Comparison of ENCODE assay signal across 1 cellular context in the genomic region with DNA sequence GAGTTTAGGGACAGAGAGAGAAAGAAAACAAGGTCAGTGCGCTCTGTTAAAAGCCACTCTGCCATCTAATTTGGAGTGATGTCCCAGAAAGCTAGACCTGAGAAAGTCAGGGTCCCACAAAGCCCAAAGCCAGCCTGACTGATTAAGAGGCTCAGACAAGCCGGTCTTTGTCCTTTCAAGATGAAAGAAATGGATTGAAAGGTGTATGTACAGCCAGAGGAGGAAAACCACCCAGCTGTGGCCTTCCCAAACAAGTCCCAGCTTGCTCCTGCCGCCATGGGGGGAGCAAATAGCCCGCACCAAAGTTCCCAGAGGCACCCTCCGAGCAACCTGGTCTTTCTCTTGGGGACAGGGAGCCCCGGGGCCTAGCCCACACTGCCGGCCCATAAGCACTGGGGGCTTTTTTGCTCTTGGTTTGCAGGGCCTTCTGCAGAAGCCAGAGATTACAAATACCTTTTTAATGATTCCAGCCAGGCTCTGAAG.
A peak's percentile ranks its signal among the peaks of the same experiment; 100 is the strongest.
TF ChIP-seq lines count a peak whose summit lies in the region.

No MANE protein-coding gene starts in this region.

TF ChIP-seq in HepG2, 621 proteins besides CTCF, POLR2A, EP300 and RAD21 (continued from another document):
- TF ChIP-seq, protein P1, sequence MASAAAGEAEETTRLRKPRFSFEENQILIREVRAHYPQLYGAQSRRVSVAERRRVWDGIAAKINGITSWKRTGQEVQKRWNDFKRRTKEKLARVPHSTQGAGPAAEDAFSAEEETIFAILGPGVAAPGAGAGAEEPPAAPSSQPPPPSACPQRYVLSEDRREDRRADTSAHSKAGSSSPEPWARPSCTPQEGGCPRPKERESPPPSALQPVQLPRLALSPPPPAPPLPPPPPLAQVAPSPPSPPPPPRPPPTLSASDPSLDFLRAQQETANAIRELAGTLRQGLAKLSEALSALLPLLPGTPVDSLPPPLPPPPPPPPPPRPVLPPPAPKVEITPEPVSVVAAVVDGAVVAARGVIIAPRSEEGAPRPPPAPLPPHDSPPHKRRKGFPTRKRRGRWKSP (CRISPR knock-in tag; IDR thresholded peaks at IDR 0.05): peak; percentile 52; the same call in 1 of the 2 replicates
- 0 out of 2 replicates have a peak, but pooled peaks have one; percentile 28 for TF ChIP-seq MTA1 (CRISPR knock-in tag; IDR thresholded peaks at IDR 0.05; ENCODE audit: borderline replicate concordance)
